Comparison of ENCODE assay signal across 21 cellular contexts in the genomic region with DNA sequence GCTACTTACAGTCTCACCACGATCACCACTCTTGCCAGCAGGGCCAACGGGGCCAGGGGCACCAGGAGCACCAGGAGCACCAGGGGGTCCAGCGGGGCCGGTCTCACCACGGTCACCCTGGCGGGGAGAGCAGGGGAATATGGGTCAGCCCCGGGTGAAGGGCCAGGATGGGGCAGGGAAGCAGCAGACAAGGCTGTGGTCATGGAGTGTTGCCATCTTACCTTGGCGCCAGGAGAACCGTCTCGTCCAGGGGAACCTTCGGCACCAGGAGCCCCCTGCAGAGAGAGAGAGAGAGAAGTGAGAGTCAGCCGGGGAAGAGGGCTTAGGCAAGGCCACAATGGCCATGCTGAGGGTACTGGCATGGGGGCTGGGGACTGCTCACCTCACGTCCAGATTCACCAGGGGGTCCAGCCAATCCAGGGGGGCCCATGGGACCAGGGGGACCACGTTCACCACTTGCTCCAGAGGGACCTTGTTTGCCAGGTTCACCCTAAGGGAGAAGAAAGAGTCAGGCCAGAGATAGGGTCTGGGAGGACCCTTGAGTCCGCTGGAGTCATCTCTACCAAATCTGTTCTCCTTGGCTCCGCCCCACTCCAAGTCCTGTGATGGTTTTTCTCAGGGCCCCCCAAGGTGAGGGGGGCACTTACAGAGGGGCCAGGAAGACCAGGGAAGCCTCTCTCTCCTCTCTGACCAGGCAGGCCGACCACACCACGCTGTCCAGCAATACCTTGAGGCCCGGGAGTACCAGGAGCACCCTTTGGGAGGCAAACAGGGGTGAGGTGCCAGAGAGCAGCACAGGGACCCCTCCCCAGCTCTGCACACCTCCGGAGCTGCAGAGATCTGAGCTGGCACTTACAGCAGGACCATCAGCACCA. TPM values are rescaled to one million over a fixed set of nuclear protein-coding genes. Genes with fewer than 3 reads are reported as not detected.
DNase-seq lines count a peak whose midpoint lies in the region; TF ChIP-seq lines count a peak whose summit lies in the region.
"Had no signal": no experiment of that assay in that cellular context is flagged by ENCODE, and none has a peak within 500 bp of the region (broad histone marks: within the 10 kb centered on the region; RNA-seq: fewer than 3 reads in every experiment).

No MANE protein-coding gene starts in this region.

- no peak overlapping the region for H2BK15ac ChIP-seq in H9 (ENCODE audit: low read depth, low read length)

- CTCF ChIA-PET in activated naive CD4-positive, alpha-beta T cell treated with anti-CD3 and anti-CD28 coated beads for 36 hours (lab: Charles Lee): interaction anchor here (1.2 to 1.5 kb wide), 3 partner anchors 8 to 19 kb away, joined by 3 to 6 read pairs (median 3); a partner anchor contains a TSS
- CTCF ChIA-PET in PC-9 (lab: Charles Lee): no interaction called here

- BruUV-seq in PC-9 (replicated peaks; lab: Mats Ljungman, UMichigan): no TSS peak

- H3K4me1 Mint-ChIP-seq in activated naive CD4-positive, alpha-beta T cell treated with anti-CD3 and anti-CD28 coated beads, Interleukin-2, amount 50 U/mL, for 24 hours: peaks cover 6% of the 10 kb centered on the region
- peaks cover 8% of the 10 kb centered on the region for H3K4me1 Mint-ChIP-seq in activated naive CD4-positive, alpha-beta T cell treated with anti-CD3 and anti-CD28 coated beads for 36 hours (ENCODE audit: low read depth)
- peaks cover 96% of the 10 kb centered on the region for H3K4me1 Mint-ChIP-seq in osteocyte (ENCODE audit: unreplicated experiment)
- peaks cover 12 to 15% of the 10 kb centered on the region in 2 experiments for H3K4me1 Mint-ChIP-seq in H9

- H3K27me3 ChIP-seq in uterus (no peaks in the 10 kb centered on the region), H9 (ENCODE audit: insufficient read depth, low read length) (no peaks in the 10 kb centered on the region), PC-9 (ENCODE audit: insufficient read depth, low read depth) (no peaks in the 10 kb centered on the region)
- H3K27me3 ChIP-seq: cardiac muscle cell, right lobe of liver had no signal

- H4K20me1 ChIP-seq in H9 (ENCODE audit: control insufficient read depth, insufficient read depth, insufficient read length) (no peaks in the 10 kb centered on the region), PC-9 (ENCODE audit: insufficient read depth) (no peaks in the 10 kb centered on the region)

- H3K56ac ChIP-seq in H9 (ENCODE audit: insufficient read length, low read depth, low read length): no peak overlapping the region

- H3K79me1 ChIP-seq in H9 (ENCODE audit: insufficient read depth, low read depth, low read length, poor library complexity, severe bottlenecking): no peaks in the 10 kb centered on the region

- TF ChIP-seq CTCF in osteocyte (IDR thresholded peaks at IDR 0.05): no peak
- no peak for TF ChIP-seq CTCF in uterus (IDR thresholded peaks at IDR 0.05)
- no peak for TF ChIP-seq CTCF in H9 (conservative IDR thresholded peaks at IDR 0.05)
- no peak for TF ChIP-seq CTCF in PC-9 (conservative IDR thresholded peaks at IDR 0.05)

- H3K4me3 ChIP-seq in uterus (no peak overlapping the region), PC-9 (no peak overlapping the region)
- H3K4me3 ChIP-seq: cardiac muscle cell, K562, right lobe of liver had no signal

- no peak overlapping the region for H2BK5ac ChIP-seq in H9 (ENCODE audit: insufficient read length, low read length)

- H3K9me2 ChIP-seq in PC-9 (ENCODE audit: insufficient read depth): no peaks in the 10 kb centered on the region

- intact Hi-C loops in activated naive CD4-positive, alpha-beta T cell treated with anti-CD3 and anti-CD28 coated beads for 36 hours (cut with micrococcal nuclease): no loop called here
- intact Hi-C loops in uterus (cut with DNase I; ENCODE audit: low total_unique reads) (no loop called here), PC-9 (cut with micrococcal nuclease; ENCODE audit: unreplicated experiment) (no loop called here)

- H3K18ac ChIP-seq in H9 (ENCODE audit: insufficient read length, low read depth, low read length): no peak overlapping the region

- no peaks in the 10 kb centered on the region for H3K36me3 Mint-ChIP-seq in activated naive CD4-positive, alpha-beta T cell treated with anti-CD3 and anti-CD28 coated beads, Interleukin-2, amount 50 U/mL, for 24 hours
- H3K36me3 Mint-ChIP-seq in activated naive CD4-positive, alpha-beta T cell treated with anti-CD3 and anti-CD28 coated beads for 36 hours (ENCODE audit: low read depth): no peaks in the 10 kb centered on the region
- H3K36me3 Mint-ChIP-seq in osteocyte (ENCODE audit: unreplicated experiment) (peaks cover 61% of the 10 kb centered on the region), H9 (ENCODE audit: insufficient read depth in 1 of 3, low read depth in 3 of 3) (peaks cover 5 to 76% (median 73%) of the 10 kb centered on the region in 3 experiments; a peak in 6 of 7 replicates)
- H3K36me3 Mint-ChIP-seq: activated naive CD8-positive, alpha-beta T cell treated with anti-CD3 and anti-CD28 coated beads for 36 hours had no signal

- TF ChIP-seq POLR2A in uterus (IDR thresholded peaks at IDR 0.05): no peak

- H3K9me3 ChIP-seq in uterus (no peaks in the 10 kb centered on the region), H9 (ENCODE audit: control insufficient read depth, low read depth, low read length) (no peaks in the 10 kb centered on the region), PC-9 (ENCODE audit: insufficient read depth, low read depth) (no peaks in the 10 kb centered on the region)
- H3K9me3 ChIP-seq: right lobe of liver had no signal

- H4K91ac ChIP-seq in H9 (ENCODE audit: insufficient read length, low read depth, low read length): no peak overlapping the region

- peak overlapping the region; percentile 82 to 96 for H3K27ac ChIP-seq in uterus
- H3K27ac ChIP-seq in H9 (ENCODE audit: insufficient read length, low read depth, low read length): no peak overlapping the region
- H3K27ac ChIP-seq in PC-9: no peak overlapping the region
- H3K27ac ChIP-seq: cardiac muscle cell, right lobe of liver, WERI-Rb-1 had no signal

- no peak overlapping the region for H3K4ac ChIP-seq in H9 (ENCODE audit: low read depth, low read length)

- no peak overlapping the region for H3K23ac ChIP-seq in H9 (ENCODE audit: insufficient read length, low read depth, low read length)

- POLR2A ChIA-PET in PC-9 (lab: Charles Lee; ENCODE audit: unreplicated experiment): no interaction called here

- no CpG with 5 or more reads among the region's 20 CpGs for WGBS in H9 (ENCODE audit: extremely low coverage, insufficient read length, low lambda C conversion rate)

- no peak overlapping the region for H2BK12ac ChIP-seq in H9 (ENCODE audit: insufficient read length, low read depth, low read length)

- no peaks in the 10 kb centered on the region for H3K9me3 Mint-ChIP-seq in activated naive CD4-positive, alpha-beta T cell treated with anti-CD3 and anti-CD28 coated beads, Interleukin-2, amount 50 U/mL, for 24 hours
- no peaks in the 10 kb centered on the region for H3K9me3 Mint-ChIP-seq in activated naive CD4-positive, alpha-beta T cell treated with anti-CD3 and anti-CD28 coated beads for 36 hours
- H3K9me3 Mint-ChIP-seq in osteocyte (ENCODE audit: unreplicated experiment) (no peaks in the 10 kb centered on the region), H9 (no peaks in the 10 kb centered on the region)
- H3K9me3 Mint-ChIP-seq: activated CD8-positive, alpha-beta T cell treated with anti-CD3 and anti-CD28 coated beads for 36 hours; activated naive CD8-positive, alpha-beta T cell treated with anti-CD3 and anti-CD28 coated beads for 36 hours; neural crest cell had no signal

- H3K79me2 ChIP-seq in H9 (ENCODE audit: insufficient read depth, low read length) (no peaks in the 10 kb centered on the region), PC-9 (ENCODE audit: low read depth) (no peaks in the 10 kb centered on the region)

- H3F3A ChIP-seq in PC-9 (ENCODE audit: insufficient read depth, low read depth): no peaks in the 10 kb centered on the region

- DNase-seq in activated naive CD4-positive, alpha-beta T cell treated with anti-CD3 and anti-CD28 coated beads for 36 hours: no peak
- peak; percentile 63 for DNase-seq in fibroblast of gingiva (ENCODE audit: low read depth)
- no peak for DNase-seq in osteocyte (ENCODE audit: extremely low spot score, unreplicated experiment)
- no peak for DNase-seq in uterus
- no peak for DNase-seq in H9
- no peak for DNase-seq in kidney tubule cell (ENCODE audit: low spot score)
- no peak for DNase-seq in PC-9
- DNase-seq: activated CD8-positive, alpha-beta T cell treated with anti-CD3 and anti-CD28 coated beads for 36 hours; activated naive CD8-positive, alpha-beta T cell treated with anti-CD3 and anti-CD28 coated beads for 36 hours; activated T-cell treated with anti-CD3 and anti-CD28 coated beads, Interleukin-2, amount 50 U/mL, for 48 hours; islet precursor cell; NCI-H2029; NCI-H510A; right lobe of liver; Right ventricle myocardium superior; stimulated activated CD4-positive, alpha-beta T cell treated with anti-CD3 and anti-CD28 coated beads, Interleukin-2, amount 100 ng/mL, for 24 hours; WERI-Rb-1 had no signal

- no peak overlapping the region for H2AK5ac ChIP-seq in H9 (ENCODE audit: insufficient read length, low read length)

- H4K5ac ChIP-seq in H9 (ENCODE audit: insufficient read length, low read depth, low read length): no peak overlapping the region

- H2AFZ ChIP-seq in H9 (ENCODE audit: low read length): no peak overlapping the region
- H2AFZ ChIP-seq in PC-9: no peak overlapping the region

- no peaks in the 10 kb centered on the region for H3K36me3 ChIP-seq in uterus
- H3K36me3 ChIP-seq in PC-9 (ENCODE audit: low read depth): no peaks in the 10 kb centered on the region
- H3K36me3 ChIP-seq: right lobe of liver had no signal

- H3K4me1 ChIP-seq in uterus (peaks cover 0 to 20% of the 10 kb centered on the region in 2 donors), H9 (ENCODE audit: insufficient read depth, low read length) (no peaks in the 10 kb centered on the region), PC-9 (replicated peaks; ENCODE audit: insufficient read depth) (peaks cover 14% of the 10 kb centered on the region)
- H3K4me1 ChIP-seq: right lobe of liver had no signal

- H2BK20ac ChIP-seq in H9 (ENCODE audit: low read depth, low read length, poor library complexity, severe bottlenecking): no peak overlapping the region

- no peaks in the 10 kb centered on the region for H3K23me2 ChIP-seq in H9 (ENCODE audit: insufficient read length, low read depth, low read length, poor library complexity, severe bottlenecking)

- H3K4me2 ChIP-seq in H9 (ENCODE audit: insufficient read depth, insufficient read length, low read length) (no peak overlapping the region), PC-9 (no peak overlapping the region)

- no peak overlapping the region for H3K4me3 Mint-ChIP-seq in activated naive CD4-positive, alpha-beta T cell treated with anti-CD3 and anti-CD28 coated beads, Interleukin-2, amount 50 U/mL, for 24 hours
- no peak overlapping the region for H3K4me3 Mint-ChIP-seq in activated naive CD4-positive, alpha-beta T cell treated with anti-CD3 and anti-CD28 coated beads for 36 hours
- peak overlapping the region; percentile 42 for H3K4me3 Mint-ChIP-seq in osteocyte (ENCODE audit: unreplicated experiment)
- no peak overlapping the region; a peak in 1 of 5 replicates for H3K4me3 Mint-ChIP-seq in H9
- H3K4me3 Mint-ChIP-seq: activated CD8-positive, alpha-beta T cell treated with anti-CD3 and anti-CD28 coated beads for 36 hours; activated naive CD8-positive, alpha-beta T cell treated with anti-CD3 and anti-CD28 coated beads for 36 hours; neural crest cell had no signal

- no peak overlapping the region for H3T11ph ChIP-seq in H9 (ENCODE audit: low read length)

- H4K8ac ChIP-seq in H9 (replicated peaks; ENCODE audit: insufficient read length, low read depth, low read length): no peak overlapping the region

- peak overlapping the region; percentile 51 for H3K27ac Mint-ChIP-seq in activated naive CD4-positive, alpha-beta T cell treated with anti-CD3 and anti-CD28 coated beads, Interleukin-2, amount 50 U/mL, for 24 hours
- no peak overlapping the region for H3K27ac Mint-ChIP-seq in activated naive CD4-positive, alpha-beta T cell treated with anti-CD3 and anti-CD28 coated beads for 36 hours
- H3K27ac Mint-ChIP-seq in osteocyte (ENCODE audit: unreplicated experiment) (peak overlapping the region; percentile 98), H9 (peak overlapping the region in 1 of 3 experiments; percentile 10; a peak in 1 of 7 replicates)
- H3K27ac Mint-ChIP-seq: activated CD8-positive, alpha-beta T cell treated with anti-CD3 and anti-CD28 coated beads for 36 hours; activated naive CD8-positive, alpha-beta T cell treated with anti-CD3 and anti-CD28 coated beads for 36 hours had no signal

- no peak overlapping the region for H3K9ac ChIP-seq in H9 (ENCODE audit: extremely low read depth, insufficient read length, low read length)

- H2BK120ac ChIP-seq in H9 (ENCODE audit: low read depth, low read length, poor library complexity, severe bottlenecking): no peak overlapping the region

- no peaks in the 10 kb centered on the region for H3K27me3 Mint-ChIP-seq in activated naive CD4-positive, alpha-beta T cell treated with anti-CD3 and anti-CD28 coated beads, Interleukin-2, amount 50 U/mL, for 24 hours
- H3K27me3 Mint-ChIP-seq in activated naive CD4-positive, alpha-beta T cell treated with anti-CD3 and anti-CD28 coated beads for 36 hours (ENCODE audit: low read depth): no peaks in the 10 kb centered on the region
- H3K27me3 Mint-ChIP-seq in osteocyte (ENCODE audit: unreplicated experiment): no peaks in the 10 kb centered on the region
- no peaks in the 10 kb centered on the region for H3K27me3 Mint-ChIP-seq in H9 (ENCODE audit: low read depth)
- H3K27me3 Mint-ChIP-seq: activated CD8-positive, alpha-beta T cell treated with anti-CD3 and anti-CD28 coated beads for 36 hours; activated naive CD8-positive, alpha-beta T cell treated with anti-CD3 and anti-CD28 coated beads for 36 hours had no signal

- H3K14ac ChIP-seq in H9 (ENCODE audit: insufficient read depth, low read length): no peak overlapping the region; the same call in 1 of the 2 replicates

RNA-seq across cellular contexts. Expression of a gene that starts 12.7 kb away (rescaled TPM):
- total RNA-seq in activated naive CD4-positive, alpha-beta T cell treated with anti-CD3 and anti-CD28 coated beads for 36 hours: 1 to 10 TPM in 1 of 2 experiments, under 1 TPM in 1; 0.95 to 1.7 TPM
- total RNA-seq in osteocyte (25,918 and 28,023 TPM in 2 replicates), uterus (1,000 to 10,000 TPM in 1 of 4 donors, 100 to 1,000 TPM in 2, 10 to 100 TPM in 1; 59.4 to 4,880 (median 491) TPM), H9 (2021) (104 and 112 TPM in 2 replicates), PC-9 (2021) (20.7 and 29.5 TPM in 2 replicates)

RNA-seq across cellular contexts. Expression of a gene that starts 23.0 kb away (rescaled TPM):
- under 1 TPM in 1 of 2 experiments, not detected in 1; 0.14 TPM for total RNA-seq in activated naive CD4-positive, alpha-beta T cell treated with anti-CD3 and anti-CD28 coated beads for 36 hours
- total RNA-seq in osteocyte (12.0 and 13.0 TPM in 2 replicates), uterus (100 to 1,000 TPM in 1 of 4 donors, 10 to 100 TPM in 1, under 1 TPM in 1, not detected in 1; 0.90 to 119 (median 19.6) TPM), H9 (2021) (0.24 TPM in 1 of 2 replicates, not detected in the other), PC-9 (2021) (not detected in 2 replicates)
- total RNA-seq: K562, neural crest cell had no signal

RNA-seq across cellular contexts. Expression of a gene that starts 38.3 kb away (rescaled TPM):
- total RNA-seq in activated naive CD4-positive, alpha-beta T cell treated with anti-CD3 and anti-CD28 coated beads for 36 hours: 10 to 100 TPM; 67.7 TPM
- total RNA-seq in osteocyte (175 and 176 TPM in 2 replicates), uterus (10 to 100 TPM in 3 of 4 donors, 1 to 10 TPM in 1; 9.2 to 65.3 (median 20.6) TPM), H9 (2021) (23.0 and 25.8 TPM in 2 replicates), PC-9 (2021) (34.0 and 35.8 TPM in 2 replicates)

RNA-seq across cellular contexts. Expression of a gene that starts 58.8 kb away (rescaled TPM):
- total RNA-seq in activated naive CD4-positive, alpha-beta T cell treated with anti-CD3 and anti-CD28 coated beads for 36 hours: 1 to 10 TPM; 1.1 to 1.3 TPM
- total RNA-seq in osteocyte (36.1 and 36.8 TPM in 2 replicates), uterus (10 to 100 TPM in 1 of 4 donors, 1 to 10 TPM in 2, not detected in 1; 2.3 to 11.3 (median 6.2) TPM), H9 (2021) (4.8 and 5.9 TPM in 2 replicates), PC-9 (2021) (0.17 and 0.73 TPM in 2 replicates)

Comparison
In these comparisons a context has a peak if more than half of its experiments do, and no peak if none do; other contexts are left out.
1. H3K27ac ChIP-seq: peak in uterus (2 of 2); none in H9 (single experiment) and PC-9 (single experiment).